Comparison of ENCODE assay signal across 1 cellular context in genomic region chr17:77101521-77102410, GRCh38.
TF ChIP-seq lines count a peak whose summit lies in the region.

No MANE protein-coding gene starts in this region.

TF ChIP-seq in HepG2, 621 proteins besides CTCF, POLR2A, EP300 and RAD21 (continued from another document and continues in another):
- TF ChIP-seq NFKBIZ (CRISPR knock-in tag; IDR thresholded peaks at IDR 0.05): no peak
- TF ChIP-seq ZNF18 (CRISPR knock-in tag; IDR thresholded peaks at IDR 0.05; ENCODE audit: insufficient replicate concordance): no peak
- no peak for TF ChIP-seq CSRNP2 (CRISPR knock-in tag; conservative IDR thresholded peaks at IDR 0.05; ENCODE audit: low read depth)
- no peak for TF ChIP-seq SIN3B (IDR thresholded peaks at IDR 0.05; ENCODE audit: low read length)
- no peak for TF ChIP-seq PAF1 (CRISPR knock-in tag; IDR thresholded peaks at IDR 0.05)
- TF ChIP-seq SNAPC2 (CRISPR knock-in tag; IDR thresholded peaks at IDR 0.05): no peak
- 0 out of 2 replicates have a peak, but pooled peaks have one; percentile 37 for TF ChIP-seq ZNF501 (CRISPR knock-in tag; IDR thresholded peaks at IDR 0.05)
- no peak for TF ChIP-seq ZNF839 (CRISPR knock-in tag; IDR thresholded peaks at IDR 0.05; ENCODE audit: borderline replicate concordance)
- no peak for TF ChIP-seq ZSCAN21 (CRISPR knock-in tag; IDR thresholded peaks at IDR 0.05; ENCODE audit: borderline replicate concordance)
- TF ChIP-seq ZNF775 (CRISPR knock-in tag; IDR thresholded peaks at IDR 0.05; ENCODE audit: borderline replicate concordance): no peak
- TF ChIP-seq ZNF510 (CRISPR knock-in tag; IDR thresholded peaks at IDR 0.05; ENCODE audit: low read depth): no peak
- TF ChIP-seq SRSF9 (IDR thresholded peaks at IDR 0.05; ENCODE audit: borderline replicate concordance, insufficient read depth, low read depth, low read length, poor library complexity, severe bottlenecking): no peak
- TF ChIP-seq ZFP62 (CRISPR knock-in tag; IDR thresholded peaks at IDR 0.05): no peak
- no peak for TF ChIP-seq PTBP1 (IDR thresholded peaks at IDR 0.05; ENCODE audit: low read depth, low read length, poor library complexity, severe bottlenecking)
- no peak for TF ChIP-seq FOXM1 (CRISPR knock-in tag; IDR thresholded peaks at IDR 0.05)
- TF ChIP-seq ZNF331 (CRISPR knock-in tag; IDR thresholded peaks at IDR 0.05): no peak; the same call in 1 of the 2 replicates
- TF ChIP-seq ZNF335 (CRISPR knock-in tag; IDR thresholded peaks at IDR 0.05): no peak
- TF ChIP-seq ZNF605 (CRISPR knock-in tag; IDR thresholded peaks at IDR 0.05): peak; percentile 82
- TF ChIP-seq SMAD1 (CRISPR knock-in tag; IDR thresholded peaks at IDR 0.05; ENCODE audit: borderline replicate concordance, low read depth): no peak
- TF ChIP-seq CBX5 (CRISPR knock-in tag; IDR thresholded peaks at IDR 0.05; ENCODE audit: borderline replicate concordance): 0 out of 2 replicates have a peak, but pooled peaks have one; percentile 20
- no peak for TF ChIP-seq ZNF546 (CRISPR knock-in tag; conservative IDR thresholded peaks at IDR 0.05)
- TF ChIP-seq KAT2B (IDR thresholded peaks at IDR 0.05; ENCODE audit: borderline replicate concordance, low read depth, low read length): no peak
- no peak for TF ChIP-seq CREB3 (CRISPR knock-in tag; IDR thresholded peaks at IDR 0.05)
- TF ChIP-seq PRDM10 (CRISPR knock-in tag; IDR thresholded peaks at IDR 0.05; ENCODE audit: low read depth): 0 out of 2 replicates have a peak, but pooled peaks have one; percentile 56
- TF ChIP-seq, protein P1, sequence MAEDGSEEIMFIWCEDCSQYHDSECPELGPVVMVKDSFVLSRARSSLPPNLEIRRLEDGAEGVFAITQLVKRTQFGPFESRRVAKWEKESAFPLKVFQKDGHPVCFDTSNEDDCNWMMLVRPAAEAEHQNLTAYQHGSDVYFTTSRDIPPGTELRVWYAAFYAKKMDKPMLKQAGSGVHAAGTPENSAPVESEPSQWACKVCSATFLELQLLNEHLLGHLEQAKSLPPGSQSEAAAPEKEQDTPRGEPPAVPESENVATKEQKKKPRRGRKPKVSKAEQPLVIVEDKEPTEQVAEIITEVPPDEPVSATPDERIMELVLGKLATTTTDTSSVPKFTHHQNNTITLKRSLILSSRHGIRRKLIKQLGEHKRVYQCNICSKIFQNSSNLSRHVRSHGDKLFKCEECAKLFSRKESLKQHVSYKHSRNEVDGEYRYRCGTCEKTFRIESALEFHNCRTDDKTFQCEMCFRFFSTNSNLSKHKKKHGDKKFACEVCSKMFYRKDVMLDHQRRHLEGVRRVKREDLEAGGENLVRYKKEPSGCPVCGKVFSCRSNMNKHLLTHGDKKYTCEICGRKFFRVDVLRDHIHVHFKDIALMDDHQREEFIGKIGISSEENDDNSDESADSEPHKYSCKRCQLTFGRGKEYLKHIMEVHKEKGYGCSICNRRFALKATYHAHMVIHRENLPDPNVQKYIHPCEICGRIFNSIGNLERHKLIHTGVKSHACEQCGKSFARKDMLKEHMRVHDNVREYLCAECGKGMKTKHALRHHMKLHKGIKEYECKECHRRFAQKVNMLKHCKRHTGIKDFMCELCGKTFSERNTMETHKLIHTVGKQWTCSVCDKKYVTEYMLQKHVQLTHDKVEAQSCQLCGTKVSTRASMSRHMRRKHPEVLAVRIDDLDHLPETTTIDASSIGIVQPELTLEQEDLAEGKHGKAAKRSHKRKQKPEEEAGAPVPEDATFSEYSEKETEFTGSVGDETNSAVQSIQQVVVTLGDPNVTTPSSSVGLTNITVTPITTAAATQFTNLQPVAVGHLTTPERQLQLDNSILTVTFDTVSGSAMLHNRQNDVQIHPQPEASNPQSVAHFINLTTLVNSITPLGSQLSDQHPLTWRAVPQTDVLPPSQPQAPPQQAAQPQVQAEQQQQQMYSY (CRISPR knock-in tag; IDR thresholded peaks at IDR 0.05): no peak
- no peak for TF ChIP-seq ZNF850 (CRISPR knock-in tag; conservative IDR thresholded peaks at IDR 0.05)
- TF ChIP-seq MYPOP (CRISPR knock-in tag; IDR thresholded peaks at IDR 0.05): peak; percentile 17; the same call in 1 of the 2 replicates
- no peak for TF ChIP-seq ZNF792 (CRISPR knock-in tag; IDR thresholded peaks at IDR 0.05)
- no peak for TF ChIP-seq TP53 (CRISPR knock-in tag; conservative IDR thresholded peaks at IDR 0.05)
- no peak for TF ChIP-seq BATF2 (CRISPR knock-in tag; IDR thresholded peaks at IDR 0.05)
- TF ChIP-seq ZNF460 (CRISPR knock-in tag; IDR thresholded peaks at IDR 0.05; ENCODE audit: borderline replicate concordance): no peak
- TF ChIP-seq ZNF367 (CRISPR knock-in tag; IDR thresholded peaks at IDR 0.05; ENCODE audit: borderline replicate concordance): no peak
- TF ChIP-seq, protein P2, sequence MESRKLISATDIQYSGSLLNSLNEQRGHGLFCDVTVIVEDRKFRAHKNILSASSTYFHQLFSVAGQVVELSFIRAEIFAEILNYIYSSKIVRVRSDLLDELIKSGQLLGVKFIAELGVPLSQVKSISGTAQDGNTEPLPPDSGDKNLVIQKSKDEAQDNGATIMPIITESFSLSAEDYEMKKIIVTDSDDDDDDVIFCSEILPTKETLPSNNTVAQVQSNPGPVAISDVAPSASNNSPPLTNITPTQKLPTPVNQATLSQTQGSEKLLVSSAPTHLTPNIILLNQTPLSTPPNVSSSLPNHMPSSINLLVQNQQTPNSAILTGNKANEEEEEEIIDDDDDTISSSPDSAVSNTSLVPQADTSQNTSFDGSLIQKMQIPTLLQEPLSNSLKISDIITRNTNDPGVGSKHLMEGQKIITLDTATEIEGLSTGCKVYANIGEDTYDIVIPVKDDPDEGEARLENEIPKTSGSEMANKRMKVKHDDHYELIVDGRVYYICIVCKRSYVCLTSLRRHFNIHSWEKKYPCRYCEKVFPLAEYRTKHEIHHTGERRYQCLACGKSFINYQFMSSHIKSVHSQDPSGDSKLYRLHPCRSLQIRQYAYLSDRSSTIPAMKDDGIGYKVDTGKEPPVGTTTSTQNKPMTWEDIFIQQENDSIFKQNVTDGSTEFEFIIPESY (CRISPR knock-in tag; IDR thresholded peaks at IDR 0.05): no peak
- TF ChIP-seq CREM (IDR thresholded peaks at IDR 0.05): peak; percentile 67; the same call in 1 of the 2 replicates
- TF ChIP-seq CREM (CRISPR knock-in tag; IDR thresholded peaks at IDR 0.05): no peak
- TF ChIP-seq, protein P3, sequence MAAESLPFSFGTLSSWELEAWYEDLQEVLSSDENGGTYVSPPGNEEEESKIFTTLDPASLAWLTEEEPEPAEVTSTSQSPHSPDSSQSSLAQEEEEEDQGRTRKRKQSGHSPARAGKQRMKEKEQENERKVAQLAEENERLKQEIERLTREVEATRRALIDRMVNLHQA (CRISPR knock-in tag; IDR thresholded peaks at IDR 0.05): no peak
- TF ChIP-seq ZBTB44 (CRISPR knock-in tag; IDR thresholded peaks at IDR 0.05): no peak
- no peak for TF ChIP-seq MTA1 (CRISPR knock-in tag; IDR thresholded peaks at IDR 0.05; ENCODE audit: borderline replicate concordance)
- no peak for TF ChIP-seq LRRFIP1 (CRISPR knock-in tag; conservative IDR thresholded peaks at IDR 0.05)
- TF ChIP-seq EHMT2 (IDR thresholded peaks at IDR 0.05; ENCODE audit: borderline replicate concordance, low read depth, low read length): no peak
- no peak for TF ChIP-seq RNF2 (conservative IDR thresholded peaks at IDR 0.05; ENCODE audit: low read depth)
- no peak for TF ChIP-seq RORA (CRISPR knock-in tag; IDR thresholded peaks at IDR 0.05)
- peak; percentile 62; the same call in 1 of the 2 replicates for TF ChIP-seq HMG20A (CRISPR knock-in tag; IDR thresholded peaks at IDR 0.05; ENCODE audit: borderline replicate concordance)
- TF ChIP-seq ETV6 (CRISPR knock-in tag; conservative IDR thresholded peaks at IDR 0.05): no peak
